16 cellular contexts compared by ENCODE assay signal in genomic region chr12:123750159-123750656, GRCh38. TPM values are rescaled to one million over a fixed set of nuclear protein-coding genes. Genes with fewer than 3 reads are reported as not detected.
DNase-seq lines count a peak whose midpoint lies in the region; ATAC-seq lines count a peak whose summit lies in the region.
"Had no signal": no experiment of that assay in that cellular context is flagged by ENCODE, and none has a peak within 500 bp of the region (broad histone marks: within the 10 kb centered on the region; RNA-seq: fewer than 3 reads in every experiment).

No MANE protein-coding gene starts in this region.

- no peaks in the 10 kb centered on the region for H3K9me3 Mint-ChIP-seq in activated T-cell treated with anti-CD3 and anti-CD28 coated beads, Interleukin-2, amount 50 U/mL, for 24 hours
- H3K9me3 Mint-ChIP-seq in effector memory CD8-positive, alpha-beta T cell: no peaks in the 10 kb centered on the region
- H3K9me3 Mint-ChIP-seq in natural killer cell treated with Interleukin-12 subunit alpha and Interleukin-12 subunit beta and Interleukin-15 and Interleukin-18, amount 100 ng/mL, for 72 hours: no peaks in the 10 kb centered on the region
- H3K9me3 Mint-ChIP-seq: CD8-positive, alpha-beta T cell had no signal

- no peak overlapping the region for H3K4me3 Mint-ChIP-seq in activated T-cell treated with anti-CD3 and anti-CD28 coated beads, Interleukin-2, amount 50 U/mL, for 24 hours
- H3K4me3 Mint-ChIP-seq in effector memory CD8-positive, alpha-beta T cell: peak overlapping the region in 1 of 2 donors; percentile 38
- peak overlapping the region; percentile 64 for H3K4me3 Mint-ChIP-seq in natural killer cell treated with Interleukin-12 subunit alpha and Interleukin-12 subunit beta and Interleukin-15 and Interleukin-18, amount 100 ng/mL, for 72 hours
- H3K4me3 Mint-ChIP-seq: CD8-positive, alpha-beta T cell had no signal

- peak overlapping the region; percentile 1 for H3K27ac Mint-ChIP-seq in activated T-cell treated with anti-CD3 and anti-CD28 coated beads, Interleukin-2, amount 50 U/mL, for 24 hours
- peak overlapping the region in 1 of 2 donors; percentile 41 for H3K27ac Mint-ChIP-seq in effector memory CD8-positive, alpha-beta T cell
- H3K27ac Mint-ChIP-seq in natural killer cell treated with Interleukin-12 subunit alpha and Interleukin-12 subunit beta and Interleukin-15 and Interleukin-18, amount 100 ng/mL, for 72 hours: peak overlapping the region; percentile 37 to 64
- H3K27ac Mint-ChIP-seq: CD8-positive, alpha-beta T cell had no signal

- H3K27me3 Mint-ChIP-seq in activated T-cell treated with anti-CD3 and anti-CD28 coated beads, Interleukin-2, amount 50 U/mL, for 24 hours: no peaks in the 10 kb centered on the region
- H3K27me3 Mint-ChIP-seq in effector memory CD8-positive, alpha-beta T cell: no peaks in the 10 kb centered on the region
- no peaks in the 10 kb centered on the region for H3K27me3 Mint-ChIP-seq in natural killer cell treated with Interleukin-12 subunit alpha and Interleukin-12 subunit beta and Interleukin-15 and Interleukin-18, amount 100 ng/mL, for 72 hours

- no peak for DNase-seq in activated T-cell treated with anti-CD3 and anti-CD28 coated beads, Interleukin-2, amount 50 U/mL, for 24 hours
- no peak for DNase-seq in activated T-cell treated with anti-CD3 and anti-CD28 coated beads, Interleukin-2, amount 50 U/mL, for 1 hour
- no peak for DNase-seq in effector memory CD8-positive, alpha-beta T cell
- DNase-seq in natural killer cell treated with Interleukin-12 subunit alpha and Interleukin-12 subunit beta and Interleukin-15 and Interleukin-18, amount 100 ng/mL, for 72 hours (ENCODE audit: low spot score): no peak
- no peak for DNase-seq in islet precursor cell
- no peak for DNase-seq in substantia nigra (lab: John Stamatoyannopoulos, UW)
- DNase-seq: C1 segment of cervical spinal cord; Caco-2; CD8-positive, alpha-beta T cell; DMS153; DND-41; GDM1; GM23248; H7; HCEC 1CT had no signal

- peak; percentile 26 for ATAC-seq in effector memory CD8-positive, alpha-beta T cell (replicated peaks)
- ATAC-seq in natural killer cell treated with Interleukin-12 subunit alpha and Interleukin-12 subunit beta and Interleukin-15 and Interleukin-18, amount 100 ng/mL, for 72 hours: peak; percentile 25 to 62
- ATAC-seq: CD8-positive, alpha-beta T cell; GM12878 had no signal

- H3K36me3 Mint-ChIP-seq in activated T-cell treated with anti-CD3 and anti-CD28 coated beads, Interleukin-2, amount 50 U/mL, for 24 hours (ENCODE audit: low read depth): peaks cover 92% of the 10 kb centered on the region
- H3K36me3 Mint-ChIP-seq in effector memory CD8-positive, alpha-beta T cell (ENCODE audit: insufficient read depth): peaks cover 56% of the 10 kb centered on the region
- peaks cover 23% of the 10 kb centered on the region for H3K36me3 Mint-ChIP-seq in natural killer cell treated with Interleukin-12 subunit alpha and Interleukin-12 subunit beta and Interleukin-15 and Interleukin-18, amount 100 ng/mL, for 72 hours

- no peak overlapping the region for H3K27ac ChIP-seq in substantia nigra (ENCODE audit: low read depth, low read length, poor library complexity, severe bottlenecking)
- H3K27ac ChIP-seq: GM23248 had no signal

- peaks cover 20% of the 10 kb centered on the region for H3K4me1 Mint-ChIP-seq in activated T-cell treated with anti-CD3 and anti-CD28 coated beads, Interleukin-2, amount 50 U/mL, for 24 hours (ENCODE audit: low read depth)
- H3K4me1 Mint-ChIP-seq in effector memory CD8-positive, alpha-beta T cell (ENCODE audit: low read depth in 2 of 2): peaks cover 0 to 6% of the 10 kb centered on the region in 2 donors
- peaks cover 32 to 33% of the 10 kb centered on the region in 2 donors for H3K4me1 Mint-ChIP-seq in natural killer cell treated with Interleukin-12 subunit alpha and Interleukin-12 subunit beta and Interleukin-15 and Interleukin-18, amount 100 ng/mL, for 72 hours (ENCODE audit: low read depth in 2 of 2)

RNA-seq across cellular contexts. Expression of gene DNAH10, which starts 11.9 kb away (rescaled TPM):
- under 1 TPM; 0.29 to 0.36 TPM for total RNA-seq in natural killer cell treated with Interleukin-12 subunit alpha and Interleukin-12 subunit beta and Interleukin-15 and Interleukin-18, amount 100 ng/mL, for 72 hours

RNA-seq across cellular contexts. Expression of gene ATP6V0A2, which starts 38.1 kb away (rescaled TPM):
- 10 to 100 TPM; 37.5 to 92.9 TPM for total RNA-seq in natural killer cell treated with Interleukin-12 subunit alpha and Interleukin-12 subunit beta and Interleukin-15 and Interleukin-18, amount 100 ng/mL, for 72 hours
